8 cellular contexts compared by ENCODE assay signal in genomic region chr1:223748405-223748772, GRCh38. TPM values are rescaled to one million over a fixed set of nuclear protein-coding genes. Genes with fewer than 3 reads are reported as not detected.
A peak's percentile ranks its signal among the peaks of the same experiment; 100 is the strongest.
DNase-seq lines count a peak whose midpoint lies in the region; ATAC-seq and TF ChIP-seq lines count a peak whose summit lies in the region.

No MANE protein-coding gene starts in this region.

- H3K27me3 ChIP-seq in hepatocyte: no peaks in the 10 kb centered on the region

- ATAC-seq in stimulated activated naive B cell treated with anti-CD40 and anti-IgM and Interleukin-4, amounts not matched to agents 10 μg/mL and 1 μg/mL and 100 μg/mL, for 72 hours (replicated peaks): peak; percentile 57

- DNase-seq in activated T-cell treated with anti-CD3 and anti-CD28 coated beads, Interleukin-2, amount 50 U/mL, for 24 hours: no peak
- no peak for DNase-seq in activated T-cell treated with anti-CD3 and anti-CD28 coated beads, Interleukin-2, amount 50 U/mL, for 1 hour
- peak; percentile 54 for DNase-seq in activated CD4-positive, alpha-beta memory T cell treated with anti-CD3 and anti-CD28 coated beads, Interleukin-2, amount 10 ng/mL, durations not matched to agents 7 days and 5 days
- DNase-seq in hepatocyte (ENCODE audit: low spot score) (peak; percentile 55), germinal center (ENCODE audit: low spot score) (no peak), epidermal melanocyte (ENCODE audit: insufficient read length, low spot score) (no peak), activated gamma-delta T cell treated with Interleukin-2 at 50 U/mL for 16 hours (no peak)
- no peak for DNase-seq in stimulated activated naive B cell treated with anti-CD40 and anti-IgM and Interleukin-4, amounts not matched to agents 10 μg/mL and 1 μg/mL and 100 μg/mL, for 72 hours

- H3K9me3 Mint-ChIP-seq in activated T-cell treated with anti-CD3 and anti-CD28 coated beads, Interleukin-2, amount 50 U/mL, for 24 hours: no peaks in the 10 kb centered on the region
- H3K9me3 Mint-ChIP-seq in activated CD4-positive, alpha-beta memory T cell treated with anti-CD3 and anti-CD28 coated beads, Interleukin-2, amount 10 ng/mL, durations not matched to agents 7 days and 5 days: no peaks in the 10 kb centered on the region
- no peaks in the 10 kb centered on the region for H3K9me3 Mint-ChIP-seq in stimulated activated naive B cell treated with anti-CD40 and anti-IgM and Interleukin-4, amounts not matched to agents 10 μg/mL and 1 μg/mL and 100 μg/mL, for 72 hours

- no peaks in the 10 kb centered on the region for H3K79me2 ChIP-seq in hepatocyte

- H3K4me2 ChIP-seq in hepatocyte: peak overlapping the region; percentile 91

- 35% methylated on average over 16 of the region's 18 CpGs for WGBS in hepatocyte (ENCODE audit: low lambda C conversion rate, missing lambda C conversion rate)

- POLR2A ChIA-PET in activated CD4-positive, alpha-beta memory T cell treated with anti-CD3 and anti-CD28 coated beads, Interleukin-2, amount 10 ng/mL, durations not matched to agents 7 days and 5 days (lab: Charles Lee): interaction anchor here (0.8 to 4.0 kb wide), 11 partner anchors 9 to 50 kb away, joined by 3 to 35 read pairs (median 7); partner anchors contain the start of gene CAPN2

- H3K27ac ChIP-seq in hepatocyte: peak overlapping the region; percentile 83

- peak overlapping the region; percentile 64 for H3K4me3 Mint-ChIP-seq in activated T-cell treated with anti-CD3 and anti-CD28 coated beads, Interleukin-2, amount 50 U/mL, for 24 hours
- H3K4me3 Mint-ChIP-seq in activated CD4-positive, alpha-beta memory T cell treated with anti-CD3 and anti-CD28 coated beads, Interleukin-2, amount 10 ng/mL, durations not matched to agents 7 days and 5 days: peak overlapping the region; percentile 55
- H3K4me3 Mint-ChIP-seq in stimulated activated naive B cell treated with anti-CD40 and anti-IgM and Interleukin-4, amounts not matched to agents 10 μg/mL and 1 μg/mL and 100 μg/mL, for 72 hours: peak overlapping the region; percentile 83 to 84

- CTCF ChIA-PET in activated CD4-positive, alpha-beta memory T cell treated with anti-CD3 and anti-CD28 coated beads, Interleukin-2, amount 10 ng/mL, durations not matched to agents 7 days and 5 days (lab: Charles Lee): interaction anchor here (1.6 to 4.1 kb wide), 10 partner anchors 11 to 96 kb away, joined by 9 to 56 read pairs (median 30); partner anchors contain the start of gene CAPN2

- peaks cover 20% of the 10 kb centered on the region for H3K4me1 Mint-ChIP-seq in activated T-cell treated with anti-CD3 and anti-CD28 coated beads, Interleukin-2, amount 50 U/mL, for 24 hours (ENCODE audit: low read depth)
- H3K4me1 Mint-ChIP-seq in activated CD4-positive, alpha-beta memory T cell treated with anti-CD3 and anti-CD28 coated beads, Interleukin-2, amount 10 ng/mL, durations not matched to agents 7 days and 5 days: peaks cover 31% of the 10 kb centered on the region
- H3K4me1 Mint-ChIP-seq in stimulated activated naive B cell treated with anti-CD40 and anti-IgM and Interleukin-4, amounts not matched to agents 10 μg/mL and 1 μg/mL and 100 μg/mL, for 72 hours: peaks cover 0 to 6% of the 10 kb centered on the region in 2 donors

- H3K4me3 ChIP-seq in hepatocyte: no peak overlapping the region

- no peaks in the 10 kb centered on the region for H3K9me3 ChIP-seq in hepatocyte (ENCODE audit: low read depth)

- no peaks in the 10 kb centered on the region for H3K9me2 ChIP-seq in hepatocyte (replicated peaks; ENCODE audit: insufficient read depth)

- peak overlapping the region; percentile 77 for H2AFZ ChIP-seq in hepatocyte

- TF ChIP-seq CTCF in hepatocyte (IDR thresholded peaks at IDR 0.05; ENCODE audit: poor library complexity): no peak

- peaks cover 77% of the 10 kb centered on the region for H3K36me3 Mint-ChIP-seq in activated T-cell treated with anti-CD3 and anti-CD28 coated beads, Interleukin-2, amount 50 U/mL, for 24 hours (ENCODE audit: low read depth)
- peaks cover 80% of the 10 kb centered on the region for H3K36me3 Mint-ChIP-seq in activated CD4-positive, alpha-beta memory T cell treated with anti-CD3 and anti-CD28 coated beads, Interleukin-2, amount 10 ng/mL, durations not matched to agents 7 days and 5 days (ENCODE audit: low read depth)
- peaks cover 2 to 15% of the 10 kb centered on the region in 2 donors for H3K36me3 Mint-ChIP-seq in stimulated activated naive B cell treated with anti-CD40 and anti-IgM and Interleukin-4, amounts not matched to agents 10 μg/mL and 1 μg/mL and 100 μg/mL, for 72 hours

- H3K27ac Mint-ChIP-seq in activated T-cell treated with anti-CD3 and anti-CD28 coated beads, Interleukin-2, amount 50 U/mL, for 24 hours: no peak overlapping the region
- peak overlapping the region; percentile 69 for H3K27ac Mint-ChIP-seq in activated CD4-positive, alpha-beta memory T cell treated with anti-CD3 and anti-CD28 coated beads, Interleukin-2, amount 10 ng/mL, durations not matched to agents 7 days and 5 days
- no peak overlapping the region for H3K27ac Mint-ChIP-seq in stimulated activated naive B cell treated with anti-CD40 and anti-IgM and Interleukin-4, amounts not matched to agents 10 μg/mL and 1 μg/mL and 100 μg/mL, for 72 hours

- peaks cover 21% of the 10 kb centered on the region for H3K4me1 ChIP-seq in hepatocyte (ENCODE audit: insufficient read depth)

- H3K27me3 Mint-ChIP-seq in activated T-cell treated with anti-CD3 and anti-CD28 coated beads, Interleukin-2, amount 50 U/mL, for 24 hours: no peaks in the 10 kb centered on the region
- no peaks in the 10 kb centered on the region for H3K27me3 Mint-ChIP-seq in activated CD4-positive, alpha-beta memory T cell treated with anti-CD3 and anti-CD28 coated beads, Interleukin-2, amount 10 ng/mL, durations not matched to agents 7 days and 5 days
- no peaks in the 10 kb centered on the region for H3K27me3 Mint-ChIP-seq in stimulated activated naive B cell treated with anti-CD40 and anti-IgM and Interleukin-4, amounts not matched to agents 10 μg/mL and 1 μg/mL and 100 μg/mL, for 72 hours

- no peaks in the 10 kb centered on the region for H3K36me3 ChIP-seq in hepatocyte (replicated peaks; ENCODE audit: insufficient read depth, low read depth)

- H4K20me1 ChIP-seq in hepatocyte (ENCODE audit: insufficient read depth, poor library complexity, severe bottlenecking): no peaks in the 10 kb centered on the region

RNA-seq across cellular contexts. Expression of gene CAPN2, which starts 36.0 kb away (rescaled TPM):
- 100 to 1,000 TPM; 263 TPM for total RNA-seq in activated CD4-positive, alpha-beta memory T cell treated with anti-CD3 and anti-CD28 coated beads, Interleukin-2, amount 10 ng/mL, durations not matched to agents 7 days and 5 days
- total RNA-seq in hepatocyte: 123 and 147 TPM in 2 replicates
- 161 and 162 TPM in 2 replicates for polyA plus RNA-seq in hepatocyte

Comparison
In these comparisons a context has a peak if more than half of its experiments do, and no peak if none do; other contexts are left out.
1. DNase-seq: peak in activated CD4-positive, alpha-beta memory T cell treated with anti-CD3 and anti-CD28 coated beads, Interleukin-2, amount 10 ng/mL, durations not matched to agents 7 days and 5 days (single experiment) and hepatocyte (single experiment); none in activated T-cell treated with anti-CD3 and anti-CD28 coated beads, Interleukin-2, amount 50 U/mL, for 24 hours (single experiment), activated T-cell treated with anti-CD3 and anti-CD28 coated beads, Interleukin-2, amount 50 U/mL, for 1 hour (single experiment), stimulated activated naive B cell treated with anti-CD40 and anti-IgM and Interleukin-4, amounts not matched to agents 10 μg/mL and 1 μg/mL and 100 μg/mL, for 72 hours (single experiment), germinal center (single experiment), epidermal melanocyte (single experiment) and activated gamma-delta T cell treated with Interleukin-2 at 50 U/mL for 16 hours (single experiment).
2. Peak in every context shown above with its lines, with median percentiles within 50 percentile points of each other: H3K4me3 Mint-ChIP-seq.